35 cellular contexts compared by ENCODE assay signal in genomic region chr4:171573181-171573580, GRCh38.
"Had no signal": no experiment of that assay in that cellular context is flagged by ENCODE, and none has a peak within 500 bp of the region (broad histone marks: within the 10 kb centered on the region; RNA-seq: fewer than 3 reads in every experiment).

No MANE protein-coding gene starts in this region.

- H3K27ac ChIP-seq: KMS-11 had no signal

- H3K36me3 ChIP-seq: MG63 had no signal

- H3K4me3 ChIP-seq: MG63 had no signal

- H3K9me3 ChIP-seq: MG63 had no signal

- H3K27me3 ChIP-seq: MG63 had no signal

- DNase-seq: Karpas-422, Kasumi-1, KG1, MG63, MM.1S, MV-4-11, NCI-H1048, NCI-H1092, NCI-H1092 treated with DMSO at 0.1 percent for 48 hours, NCI-H1105, NCI-H1105 treated with DMSO at 0.1 percent for 48 hours, NCI-H1417, NCI-H1417 treated with DMSO at 0.1 percent for 48 hours, NCI-H1436, NCI-H1436 treated with DMSO at 0.1 percent for 48 hours, NCI-H146, NCI-H1694, NCI-H1694 treated with DMSO at 0.1 percent for 48 hours, NCI-H187, NCI-H187 treated with DMSO at 0.1 percent for 48 hours, NCI-H1930, NCI-H2029, NCI-H2029 treated with DMSO at 0.1 percent for 48 hours, NCI-H2081, NCI-H2081 treated with DMSO at 0.1 percent for 48 hours, NCI-H2107, NCI-H2171, NCI-H2171 treated with DMSO at 0.1 percent for 48 hours, NCI-H2227 treated with DMSO at 0.1 percent for 48 hours, NCI-H226, NCI-H345, NCI-H446, NCI-H446 treated with DMSO at 0.1 percent for 48 hours, NCI-H510A had no signal
